Comparison of ENCODE assay signal across 9 cellular contexts in the genomic region with DNA sequence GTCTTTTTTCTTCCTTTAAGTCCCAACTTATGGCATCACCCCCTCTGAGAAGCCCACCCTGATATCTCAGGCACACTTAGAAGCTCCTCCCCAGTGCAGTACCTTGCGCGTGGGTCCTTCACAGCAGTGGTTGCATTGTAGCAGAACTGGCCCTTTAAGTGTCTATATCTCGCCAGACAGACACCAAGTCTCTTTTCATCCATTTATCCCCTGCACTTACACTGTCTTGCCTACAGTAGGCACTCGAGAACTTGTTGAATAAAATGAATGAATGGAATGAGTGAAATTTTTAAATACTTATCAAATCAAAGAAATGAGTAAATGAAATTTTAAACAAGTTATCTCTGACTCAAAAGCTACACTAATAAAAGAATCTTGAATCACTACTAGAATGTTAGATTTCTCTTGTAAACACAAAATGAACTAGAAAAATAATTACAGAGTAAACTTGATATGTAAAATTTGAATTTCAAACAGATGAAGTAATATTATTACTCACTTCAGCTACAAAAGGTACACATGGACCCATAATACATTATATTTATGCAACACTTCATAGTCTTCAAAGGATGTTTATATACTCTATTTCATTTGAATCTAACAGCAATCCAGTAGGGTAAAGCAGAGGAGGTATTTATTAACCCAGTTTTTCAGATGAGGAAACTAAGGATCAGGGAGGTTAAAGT. TPM values are rescaled to one million over a fixed set of nuclear protein-coding genes. Genes with fewer than 3 reads are reported as not detected.
DNase-seq lines count a peak whose midpoint lies in the region; TF ChIP-seq lines count a peak whose summit lies in the region.
"Had no signal": no experiment of that assay in that cellular context is flagged by ENCODE, and none has a peak within 500 bp of the region (broad histone marks: within the 10 kb centered on the region; RNA-seq: fewer than 3 reads in every experiment).

No MANE protein-coding gene starts in this region.

- H3K27me3 Mint-ChIP-seq in activated CD4-positive, alpha-beta memory T cell treated with anti-CD3 and anti-CD28 coated beads for 36 hours = peaks cover 2% of the 10 kb centered on the region

- DNase-seq in SIG-M5 treated with dmso at 0.1 percent for 504 hours (lab: John Stamatoyannopoulos, UW; ENCODE audit: unreplicated experiment) (peak; percentile 28), SIG-M5 (lab: John Stamatoyannopoulos, UW) (no peak), NCI-H460 (ENCODE audit: extremely low read depth, low read depth) (peak; percentile 27), esophagus muscularis mucosa (ENCODE audit: extremely low spot score) (no peak), thyroid gland (no peak), NCI-H1930 (lab: John Stamatoyannopoulos, UW) (no peak)
- DNase-seq in effector memory CD4-positive, alpha-beta T cell = no peak
- no peak for DNase-seq in activated CD4-positive, alpha-beta memory T cell treated with anti-CD3 and anti-CD28 coated beads for 36 hours
- DNase-seq: activated T-cell treated with anti-CD3 and anti-CD28 coated beads, Interleukin-2, amount 50 U/mL, for 4 hours had no signal

- CTCF ChIA-PET in activated CD4-positive, alpha-beta memory T cell treated with anti-CD3 and anti-CD28 coated beads for 36 hours (lab: Charles Lee) = interaction anchor here (0.9 to 1.0 kb wide), 2 partner anchors 9 to 442 kb away, joined by 3 read pairs; no protein-coding TSS in a partner anchor

- H3K9me3 ChIP-seq in esophagus muscularis mucosa (no peaks in the 10 kb centered on the region), thyroid gland (no peaks in the 10 kb centered on the region)
- H3K9me3 ChIP-seq in effector memory CD4-positive, alpha-beta T cell (ENCODE audit: control insufficient read depth, low read length) = no peaks in the 10 kb centered on the region

- no peak for TF ChIP-seq POLR2A in esophagus muscularis mucosa (IDR thresholded peaks at IDR 0.05; ENCODE audit: low read depth)
- TF ChIP-seq POLR2A in thyroid gland (IDR thresholded peaks at IDR 0.05) = no peak

- H3K4me3 Mint-ChIP-seq in activated CD4-positive, alpha-beta memory T cell treated with anti-CD3 and anti-CD28 coated beads for 36 hours = no peak overlapping the region
- H3K4me3 Mint-ChIP-seq: activated T-cell treated with anti-CD3 and anti-CD28 coated beads, Interleukin-2, amount 50 U/mL, for 4 hours had no signal

- H3K27ac ChIP-seq in esophagus muscularis mucosa (replicated peaks in 1 of 4) (no peak overlapping the region), thyroid gland (no peak overlapping the region)
- H3K27ac ChIP-seq in effector memory CD4-positive, alpha-beta T cell (ENCODE audit: insufficient read depth, low read length, poor library complexity, severe bottlenecking) = no peak overlapping the region

- H3K4me3 ChIP-seq in esophagus muscularis mucosa = no peak overlapping the region
- no peak overlapping the region for H3K4me3 ChIP-seq in thyroid gland (replicated peaks in 1 of 3)
- no peak overlapping the region for H3K4me3 ChIP-seq in effector memory CD4-positive, alpha-beta T cell (ENCODE audit: insufficient read depth, low read depth, low read length, poor library complexity, severe bottlenecking)

- H3K9me3 Mint-ChIP-seq in activated CD4-positive, alpha-beta memory T cell treated with anti-CD3 and anti-CD28 coated beads for 36 hours = no peaks in the 10 kb centered on the region
- H3K9me3 Mint-ChIP-seq: activated T-cell treated with anti-CD3 and anti-CD28 coated beads, Interleukin-2, amount 50 U/mL, for 4 hours had no signal

- 55% methylated on average over 4 of the region's 4 CpGs for WGBS in esophagus muscularis mucosa
- WGBS in thyroid gland, 2 donors = 37 to 40% methylated on average over 4 of the region's 4 CpGs

- POLR2A ChIA-PET in activated CD4-positive, alpha-beta memory T cell treated with anti-CD3 and anti-CD28 coated beads for 36 hours (lab: Charles Lee) = no interaction called here

- H3K27me3 ChIP-seq in esophagus muscularis mucosa (no peaks in the 10 kb centered on the region), thyroid gland (no peaks in the 10 kb centered on the region)
- H3K27me3 ChIP-seq in effector memory CD4-positive, alpha-beta T cell (replicated peaks; ENCODE audit: control insufficient read depth, insufficient read depth, low read length, poor library complexity, severe bottlenecking) = no peaks in the 10 kb centered on the region

- no peaks in the 10 kb centered on the region for H3K36me3 Mint-ChIP-seq in activated CD4-positive, alpha-beta memory T cell treated with anti-CD3 and anti-CD28 coated beads for 36 hours

- peak; percentile 27 to 65 (median 37) for TF ChIP-seq CTCF in esophagus muscularis mucosa (IDR thresholded peaks at IDR 0.05)
- peak in 5 of 6 experiments; percentile 28 to 60 (median 53) for TF ChIP-seq CTCF in thyroid gland (IDR thresholded peaks at IDR 0.05)

- H3K4me1 ChIP-seq in esophagus muscularis mucosa (no peaks in the 10 kb centered on the region), thyroid gland (no peaks in the 10 kb centered on the region)
- no peaks in the 10 kb centered on the region for H3K4me1 ChIP-seq in effector memory CD4-positive, alpha-beta T cell (ENCODE audit: control insufficient read depth, insufficient read depth, low read length, poor library complexity, severe bottlenecking)

- H3K36me3 ChIP-seq in esophagus muscularis mucosa (no peaks in the 10 kb centered on the region), thyroid gland (no peaks in the 10 kb centered on the region)
- H3K36me3 ChIP-seq in effector memory CD4-positive, alpha-beta T cell (ENCODE audit: control insufficient read depth, insufficient read depth, low read length) = no peaks in the 10 kb centered on the region

- peaks cover 13% of the 10 kb centered on the region for H3K4me1 Mint-ChIP-seq in activated CD4-positive, alpha-beta memory T cell treated with anti-CD3 and anti-CD28 coated beads for 36 hours (ENCODE audit: low read depth)

- intact Hi-C loops in esophagus muscularis mucosa (cut with DNase I) = no loop called here
- intact Hi-C loops in thyroid gland (cut with DNase I) = no loop called here
- intact Hi-C loops in activated CD4-positive, alpha-beta memory T cell treated with anti-CD3 and anti-CD28 coated beads for 36 hours (cut with micrococcal nuclease) = loop anchor here (10.0 kb wide), 1 partner anchor 182 kb away; no protein-coding TSS in a partner anchor

- H3K27ac Mint-ChIP-seq in activated CD4-positive, alpha-beta memory T cell treated with anti-CD3 and anti-CD28 coated beads for 36 hours = no peak overlapping the region

- TF ChIP-seq EP300 in esophagus muscularis mucosa (IDR thresholded peaks at IDR 0.05) = no peak

RNA-seq across cellular contexts. Expression of a gene that starts 54.7 kb away (rescaled TPM):
- total RNA-seq in NCI-H460 (2014; rRNA removed; shearing (Covaris generic)) = 23.7 and 24.3 TPM in 2 replicates
- polyA plus RNA-seq in NCI-H460 (2014; cell fraction: nucleus; rRNA removed) = 10.4 and 12.1 TPM in 2 replicates
- total RNA-seq in esophagus muscularis mucosa (10 to 100 TPM; 45.4 to 51.7 (median 48.3) TPM), thyroid gland (10 to 100 TPM; 55.0 to 84.2 (median 79.8) TPM)
- 10 to 100 TPM; 18.3 to 22.5 TPM for total RNA-seq in activated CD4-positive, alpha-beta memory T cell treated with anti-CD3 and anti-CD28 coated beads for 36 hours

Comparison
In these comparisons a context has a peak if more than half of its experiments do, and no peak if none do; other contexts are left out.
1. DNase-seq: peak in SIG-M5 treated with dmso at 0.1 percent for 504 hours (single experiment) and NCI-H460 (single experiment); none in SIG-M5 (single experiment), esophagus muscularis mucosa (single experiment), thyroid gland (0 of 2), effector memory CD4-positive, alpha-beta T cell (0 of 3), NCI-H1930 (0 of 2) and activated CD4-positive, alpha-beta memory T cell treated with anti-CD3 and anti-CD28 coated beads for 36 hours (single experiment).